13 cellular contexts compared by ENCODE assay signal in the genomic region with DNA sequence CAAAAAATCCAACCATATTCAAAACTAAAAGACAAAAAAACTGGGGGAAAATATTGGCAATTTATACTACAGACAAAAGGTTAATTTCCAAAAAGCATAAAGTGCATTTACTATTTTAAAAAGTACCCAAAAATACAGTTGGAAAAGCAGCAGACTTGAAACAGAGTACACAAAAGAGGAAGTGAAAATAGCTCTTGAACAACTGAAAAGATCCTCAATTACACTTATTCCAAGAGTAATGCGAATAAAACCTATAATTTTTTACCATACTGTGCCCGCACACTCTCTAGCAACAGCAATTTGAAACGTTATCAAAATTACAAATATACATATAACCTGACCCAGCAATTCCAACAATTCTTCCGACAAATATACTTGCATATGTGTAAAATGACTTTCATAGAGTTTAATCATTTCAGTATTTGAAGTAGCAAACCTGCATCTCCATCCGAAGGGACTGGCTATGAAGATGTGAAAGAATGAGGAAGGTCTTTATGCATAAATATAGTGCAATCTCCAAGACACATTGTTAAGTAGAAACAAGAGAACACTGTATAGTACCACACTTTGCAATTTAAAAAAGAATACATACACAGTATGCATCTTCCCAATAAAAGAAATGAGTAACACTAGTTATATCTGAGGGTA. TPM values are rescaled to one million over a fixed set of nuclear protein-coding genes. Genes with fewer than 3 reads are reported as not detected.
DNase-seq lines count a peak whose midpoint lies in the region; ATAC-seq and TF ChIP-seq lines count a peak whose summit lies in the region.
"Had no signal": no experiment of that assay in that cellular context is flagged by ENCODE, and none has a peak within 500 bp of the region (broad histone marks: within the 10 kb centered on the region; RNA-seq: fewer than 3 reads in every experiment).

No MANE protein-coding gene starts in this region.

- peaks cover 7 to 8% of the 10 kb centered on the region in 2 donors for H3K36me3 Mint-ChIP-seq in naive B cell

- ATAC-seq in HG02588 (IDR thresholded peaks at IDR 0.05; ENCODE audit: unreplicated experiment) = peak; percentile 72
- ATAC-seq in HG03442 (IDR thresholded peaks at IDR 0.05; ENCODE audit: unreplicated experiment) = peak; percentile 88
- peak; percentile 65 to 71 for ATAC-seq in naive B cell (ENCODE audit: low read depth in 2 of 2)
- ATAC-seq: left cardiac atrium had no signal

- H3K36me3 ChIP-seq in mammary epithelial cell (ENCODE audit: insufficient read depth, low read length) (peaks cover 8% of the 10 kb centered on the region), tibial artery (peaks cover 21 to 62% (median 36%) of the 10 kb centered on the region in 3 donors)

- H4K20me1 ChIP-seq in mammary epithelial cell (ENCODE audit: insufficient read depth, low read length) = no peaks in the 10 kb centered on the region

- intact Hi-C loops in mammary epithelial cell (cut with micrococcal nuclease) (no loop called here), tibial artery (cut with DNase I; ENCODE audit: low total_unique reads) (no loop called here)

- no peak overlapping the region for H3K4me3 Mint-ChIP-seq in naive B cell
- H3K4me3 Mint-ChIP-seq: T-helper 1 cell treated with Interleukin-12 subunit alpha and Interleukin-12 subunit beta and Interleukin-4 antibody, amounts not matched to agents 30 μg/mL and 1 μg/mL, for 36 hours had no signal

- H3K9me3 ChIP-seq in mammary epithelial cell (replicated peaks; ENCODE audit: insufficient read depth, low read length) (no peaks in the 10 kb centered on the region), tibial artery (peaks cover 0 to 6% (median 3%) of the 10 kb centered on the region in 3 donors)

- H3K27me3 ChIP-seq in mammary epithelial cell (ENCODE audit: insufficient read depth, low read length) (no peaks in the 10 kb centered on the region), tibial artery (no peaks in the 10 kb centered on the region)
- H3K27me3 ChIP-seq: upper lobe of left lung had no signal

- in situ Hi-C loops in mammary epithelial cell (cut with MboI; ENCODE audit: low sequenced_read_pairs in 2 of 2) = loop anchor here in 1 of 2 donors (10.0 kb wide), 1 partner anchor 61 kb away; no protein-coding TSS in a partner anchor

- H3K4me3 ChIP-seq in mammary epithelial cell (replicated peaks in 1 of 3; ENCODE audit: insufficient read depth in 1 of 3, low read depth in 2 of 3, low read length in 3 of 3) (no peak overlapping the region), tibial artery (no peak overlapping the region)
- H3K4me3 ChIP-seq: upper lobe of left lung had no signal

- H3K9ac ChIP-seq in mammary epithelial cell (ENCODE audit: insufficient read depth, low read length) = no peak overlapping the region

- 86% methylated on average over 5 of the region's 5 CpGs for WGBS in mammary epithelial cell (ENCODE audit: low coverage, missing lambda C conversion rate)

- H3K27ac Mint-ChIP-seq in naive B cell = peak overlapping the region in 2 of 6 donors; percentile 12 to 30
- H3K27ac Mint-ChIP-seq: T-helper 1 cell treated with Interleukin-12 subunit alpha and Interleukin-12 subunit beta and Interleukin-4 antibody, amounts not matched to agents 30 μg/mL and 1 μg/mL, for 36 hours had no signal

- no TSS peak for BruUV-seq in mammary epithelial cell (replicated peaks; lab: Mats Ljungman, UMichigan)

- H3K4me1 ChIP-seq in mammary epithelial cell (ENCODE audit: insufficient read depth, low read length) (no peaks in the 10 kb centered on the region), tibial artery (no peaks in the 10 kb centered on the region)
- H3K4me1 ChIP-seq: upper lobe of left lung had no signal

- CTCF ChIA-PET in mammary epithelial cell (lab: Charles Lee; ENCODE audit: low non-redundant PET) = no interaction called here

- DNase-seq in SIG-M5 treated with dmso at 0.1 percent for 504 hours (lab: John Stamatoyannopoulos, UW; ENCODE audit: unreplicated experiment) (peak; percentile 66), SIG-M5 (lab: John Stamatoyannopoulos, UW) (no peak), naive B cell (peak; percentile 17), retina (no peak), mammary epithelial cell (no peak), tibial artery (no peak)
- DNase-seq: 8988T, left cardiac atrium, NCI-H446, upper lobe of left lung had no signal

- peaks cover 7 to 12% (median 10%) of the 10 kb centered on the region in 3 donors for H3K4me1 Mint-ChIP-seq in naive B cell

- peaks cover 3% of the 10 kb centered on the region for H3K79me2 ChIP-seq in mammary epithelial cell (ENCODE audit: insufficient read depth, low read length)

- H2AFZ ChIP-seq in mammary epithelial cell (ENCODE audit: low read depth, low read length) = no peak overlapping the region

- H3K27ac ChIP-seq in mammary epithelial cell (ENCODE audit: insufficient read depth, low read depth, low read length) = no peak overlapping the region
- H3K27ac ChIP-seq in tibial artery = no peak overlapping the region
- H3K27ac ChIP-seq: upper lobe of left lung had no signal

- peaks cover 0 to 7% (median 0%) of the 10 kb centered on the region in 7 donors for H3K9me3 Mint-ChIP-seq in naive B cell

- TF ChIP-seq CTCF in mammary epithelial cell (conservative IDR thresholded peaks at IDR 0.05 in 1 of 2, IDR thresholded peaks at IDR 0.05 in 1 of 2; ENCODE audit: extremely low read depth in 1 of 2, insufficient read depth in 1 of 2, low read depth in 1 of 2, low read length in 2 of 2) (no peak), tibial artery (IDR thresholded peaks at IDR 0.05) (no peak)

- no peaks in the 10 kb centered on the region for H3K27me3 Mint-ChIP-seq in naive B cell

- dilution Hi-C loops in mammary epithelial cell (cut with HindIII; ENCODE audit: low sequenced_read_pairs) = no loop called here

- no peak overlapping the region for H3K4me2 ChIP-seq in mammary epithelial cell (ENCODE audit: insufficient read depth, low read depth, low read length)

RNA-seq across cellular contexts. Expression of a gene that starts 25.4 kb away (rescaled TPM):
- polyA plus RNA-seq in naive B cell (ENCODE audit: low read depth in 6 of 6) (10 to 100 TPM; 52.3 to 66.0 (median 64.6) TPM), mammary epithelial cell (29.4 TPM)
- total RNA-seq in mammary epithelial cell = 10 to 100 TPM; 27.7 to 37.5 TPM
- 15.6 TPM for polyA minus RNA-seq in mammary epithelial cell

RNA-seq across cellular contexts. Expression of a gene that starts 26.8 kb away (rescaled TPM):
- polyA plus RNA-seq in naive B cell (ENCODE audit: low read depth in 6 of 6) (100 to 1,000 TPM in 1 of 6 donors, 10 to 100 TPM in 5; 66.6 to 137 (median 80.9) TPM), mammary epithelial cell (39.4 TPM)
- 10 to 100 TPM; 34.0 to 76.5 TPM for total RNA-seq in mammary epithelial cell
- 30.4 TPM for polyA minus RNA-seq in mammary epithelial cell

RNA-seq across cellular contexts. Expression of a gene that starts 53.7 kb away (rescaled TPM):
- polyA plus RNA-seq in naive B cell (ENCODE audit: low read depth in 6 of 6) = under 1 TPM in 3 of 6 donors, not detected in 3; 0.07 to 0.09 (median 0.07) TPM
- 1 to 10 TPM; 1.0 to 1.2 TPM for total RNA-seq in mammary epithelial cell
- 0.16 TPM for polyA plus RNA-seq in mammary epithelial cell
- 1.3 TPM for polyA minus RNA-seq in mammary epithelial cell

Comparison
In these comparisons a context has a peak if more than half of its experiments do, and no peak if none do; other contexts are left out.
1. DNase-seq: peak in SIG-M5 treated with dmso at 0.1 percent for 504 hours (single experiment) and naive B cell (single experiment); none in SIG-M5 (single experiment), retina (single experiment), mammary epithelial cell (single experiment) and tibial artery (0 of 2).
2. Peak in every context shown above with its lines, with median percentiles within 50 percentile points of each other: ATAC-seq.